29 cellular contexts compared by ENCODE assay signal in the genomic region with DNA sequence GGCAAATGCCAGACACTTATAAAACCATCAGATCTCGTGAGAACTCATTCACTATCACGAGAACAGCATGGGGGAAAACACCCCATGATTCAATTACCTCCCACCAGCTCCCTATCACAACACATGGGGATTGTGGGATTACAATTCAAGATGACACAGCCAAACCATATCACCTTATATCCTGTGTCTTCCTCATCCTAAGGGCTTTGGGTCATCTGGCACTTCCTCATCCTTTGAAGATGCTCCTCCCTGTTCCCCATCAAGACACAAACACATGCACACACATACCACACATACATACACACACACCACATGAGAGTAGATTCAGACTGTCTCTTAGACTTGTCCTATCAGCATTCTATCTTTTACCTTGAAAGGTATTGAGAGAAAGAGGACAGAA. TPM values are rescaled to one million over a fixed set of nuclear protein-coding genes. Genes with fewer than 3 reads are reported as not detected.
DNase-seq lines count a peak whose midpoint lies in the region; ATAC-seq lines count a peak whose summit lies in the region.
"Had no signal": no experiment of that assay in that cellular context is flagged by ENCODE, and none has a peak within 500 bp of the region (broad histone marks: within the 10 kb centered on the region; RNA-seq: fewer than 3 reads in every experiment).

No MANE protein-coding gene starts in this region.

- H3K27ac Mint-ChIP-seq in activated naive CD4-positive, alpha-beta T cell treated with anti-CD3 and anti-CD28 coated beads, Interleukin-2, amount 50 U/mL, for 24 hours, result peak overlapping the region; percentile 1
- H3K27ac Mint-ChIP-seq: CD8-positive, alpha-beta T cell; T-cell had no signal

- no peaks in the 10 kb centered on the region for H3K36me3 ChIP-seq in mesendoderm (ENCODE audit: control insufficient read depth, insufficient read depth, low read length)
- H3K36me3 ChIP-seq: BLaER1, HAP-1, Peyer's patch had no signal

- H3K79me1 ChIP-seq in mesendoderm (ENCODE audit: low read length), result no peaks in the 10 kb centered on the region

- H3K27ac ChIP-seq in mesendoderm (ENCODE audit: low read depth, low read length), result no peak overlapping the region
- H3K27ac ChIP-seq: BLaER1, Peyer's patch, SK-N-MC had no signal

- intact Hi-C loops in posterior vena cava (cut with DNase I), result loop anchor here in 1 of 2 donors (2.0 kb wide), 1 partner anchor 52 kb away; no protein-coding TSS in a partner anchor

- H3K4me3 Mint-ChIP-seq in activated naive CD4-positive, alpha-beta T cell treated with anti-CD3 and anti-CD28 coated beads, Interleukin-2, amount 50 U/mL, for 24 hours, result no peak overlapping the region
- H3K4me3 Mint-ChIP-seq: CD8-positive, alpha-beta T cell; T-cell had no signal

- DNase-seq in activated naive CD4-positive, alpha-beta T cell treated with anti-CD3 and anti-CD28 coated beads, Interleukin-2, amount 50 U/mL, for 16 hours, result no peak
- DNase-seq in MV-4-11 (lab: John Stamatoyannopoulos, UW) (peak; percentile 66), mesendoderm (peak; percentile 53), NCI-H187 treated with DMSO at 0.1 percent for 48 hours (lab: John Stamatoyannopoulos, UW) (no peak), anterior cingulate cortex (lab: John Stamatoyannopoulos, UW) (no peak), posterior vena cava (ENCODE audit: low spot score) (no peak)
- DNase-seq: Caco-2; CD8-positive, alpha-beta T cell; GOT3; NCI-H1048; NCI-H1417 treated with DMSO at 0.1 percent for 48 hours; NCI-H1694 treated with DMSO at 0.1 percent for 48 hours; NCI-H2081 treated with DMSO at 0.1 percent for 48 hours; NCI-H2171; NCI-H226; NCI-H510A; NCI-H69; OCI-M1; Peyer's patch; SHP77 treated with DMSO at 0.1 percent for 48 hours; T-cell had no signal

- no peaks in the 10 kb centered on the region for H3K9me3 Mint-ChIP-seq in activated naive CD4-positive, alpha-beta T cell treated with anti-CD3 and anti-CD28 coated beads, Interleukin-2, amount 50 U/mL, for 24 hours
- H3K9me3 Mint-ChIP-seq: CD8-positive, alpha-beta T cell had no signal

- no peaks in the 10 kb centered on the region for H3K27me3 Mint-ChIP-seq in activated naive CD4-positive, alpha-beta T cell treated with anti-CD3 and anti-CD28 coated beads, Interleukin-2, amount 50 U/mL, for 24 hours

- H2BK120ac ChIP-seq in mesendoderm (ENCODE audit: low read depth, low read length), result no peak overlapping the region

- no peak overlapping the region for H3K9ac ChIP-seq in mesendoderm (ENCODE audit: low read length)
- H3K9ac ChIP-seq: BLaER1 had no signal

- H3K36me3 Mint-ChIP-seq in activated naive CD4-positive, alpha-beta T cell treated with anti-CD3 and anti-CD28 coated beads, Interleukin-2, amount 50 U/mL, for 24 hours, result no peaks in the 10 kb centered on the region
- H3K36me3 Mint-ChIP-seq: CD8-positive, alpha-beta T cell; T-cell had no signal

- no CpG with 5 or more reads among the region's 2 CpGs for WGBS in mesendoderm (ENCODE audit: extremely low coverage, insufficient coverage, low lambda C conversion rate)

- H3K4me2 ChIP-seq in mesendoderm (ENCODE audit: low read length), result no peak overlapping the region
- H3K4me2 ChIP-seq: BLaER1 had no signal

- no peak overlapping the region for H4K5ac ChIP-seq in mesendoderm (ENCODE audit: low read length)

- H3K4me1 ChIP-seq in mesendoderm (ENCODE audit: control insufficient read depth, low read depth, low read length), result no peaks in the 10 kb centered on the region
- H3K4me1 ChIP-seq: Caco-2, HAP-1, Peyer's patch had no signal

- H3K18ac ChIP-seq in mesendoderm (ENCODE audit: low read length), result no peak overlapping the region

- no peak overlapping the region for H3K4me3 ChIP-seq in mesendoderm (ENCODE audit: low read length)
- H3K4me3 ChIP-seq: BLaER1, HAP-1, K562, Peyer's patch, SK-N-MC had no signal

- no peaks in the 10 kb centered on the region for H3K27me3 ChIP-seq in mesendoderm (ENCODE audit: insufficient read depth, low read length, poor library complexity)
- H3K27me3 ChIP-seq: BLaER1, Peyer's patch had no signal

- no peak overlapping the region for H4K8ac ChIP-seq in mesendoderm (ENCODE audit: low read depth, low read length)

- H2BK5ac ChIP-seq in mesendoderm (ENCODE audit: low read length), result no peak overlapping the region

- H2BK15ac ChIP-seq in mesendoderm (replicated peaks; ENCODE audit: low read depth), result no peak overlapping the region

- no peak overlapping the region for H3K4ac ChIP-seq in mesendoderm (ENCODE audit: low read depth, low read length)

- ATAC-seq in HG02678 (IDR thresholded peaks at IDR 0.05; ENCODE audit: unreplicated experiment), result no peak
- ATAC-seq: CD8-positive, alpha-beta T cell; HepG2; K562; T-cell had no signal

- no peak overlapping the region for H3K56ac ChIP-seq in mesendoderm (ENCODE audit: low read length)

- no peak overlapping the region for H2AK5ac ChIP-seq in mesendoderm (ENCODE audit: low read length)

- no peak overlapping the region for H3K23ac ChIP-seq in mesendoderm (ENCODE audit: low read length)

- H3K79me2 ChIP-seq in mesendoderm (ENCODE audit: control insufficient read depth, insufficient read depth, low read length), result no peaks in the 10 kb centered on the region

- no peaks in the 10 kb centered on the region for H3K4me1 Mint-ChIP-seq in activated naive CD4-positive, alpha-beta T cell treated with anti-CD3 and anti-CD28 coated beads, Interleukin-2, amount 50 U/mL, for 24 hours
- H3K4me1 Mint-ChIP-seq: T-cell had no signal

RNA-seq across cellular contexts. Expression of a gene that starts 2.8 kb away (rescaled TPM):
- polyA plus RNA-seq in mesendoderm (2013, experiment 1 of 2), result 0.51 TPM
- 0.52 TPM for polyA plus RNA-seq in mesendoderm (2013, experiment 2 of 2)
- total RNA-seq in posterior vena cava, result under 1 TPM; 0.57 to 0.60 TPM
- polyA plus RNA-seq: AG04450 had no signal

Comparison
In these comparisons a context has a peak if more than half of its experiments do, and no peak if none do; other contexts are left out.
1. DNase-seq: peak in MV-4-11 (single experiment) and mesendoderm (single experiment); none in activated naive CD4-positive, alpha-beta T cell treated with anti-CD3 and anti-CD28 coated beads, Interleukin-2, amount 50 U/mL, for 16 hours (single experiment), NCI-H187 treated with DMSO at 0.1 percent for 48 hours (single experiment), anterior cingulate cortex (0 of 58) and posterior vena cava (single experiment).